In the genomic region with DNA sequence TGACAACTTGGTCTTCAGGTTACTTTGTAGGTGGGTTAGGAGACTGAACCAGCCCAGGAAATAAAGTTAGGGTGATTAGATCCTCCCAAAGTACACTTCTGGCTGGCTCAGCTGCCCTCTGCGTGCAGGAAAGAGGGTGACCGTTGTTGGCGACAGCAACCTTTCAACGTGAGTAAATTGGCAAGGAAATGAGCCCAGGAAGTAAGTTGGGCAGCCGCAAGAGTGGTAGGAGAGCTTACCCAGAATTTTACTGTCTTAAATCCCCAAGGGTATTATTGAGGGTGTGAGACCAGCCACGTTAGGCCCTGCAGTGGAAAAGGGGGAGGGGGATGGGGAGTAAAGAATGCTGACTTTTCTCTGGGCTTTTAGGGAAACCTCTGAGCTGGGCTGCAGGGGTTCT, we compare ENCODE assay signal across 8 cellular contexts. TPM values are rescaled to one million over a fixed set of nuclear protein-coding genes. Genes with fewer than 3 reads are reported as not detected.
DNase-seq lines count a peak whose midpoint lies in the region; ATAC-seq, FAIRE-seq and TF ChIP-seq lines count a peak whose summit lies in the region.

No MANE protein-coding gene starts in this region.

- H3K9ac ChIP-seq in liver (ENCODE audit: low read depth in 1 of 2, low read length in 2 of 2), result peak overlapping the region; percentile 81 to 95
- no peak overlapping the region for H3K9ac ChIP-seq in HepG2 (ENCODE audit: insufficient read depth, low read depth, low read length)
- H3K9ac ChIP-seq in stomach smooth muscle (ENCODE audit: low read length in 2 of 2), result peak overlapping the region in 1 of 2 donors; percentile 73

- no peak overlapping the region for H2AFZ ChIP-seq in HepG2 (ENCODE audit: low read length)

- intact Hi-C loops in HepG2 (cut with micrococcal nuclease; ENCODE audit: unreplicated experiment), result no loop called here

- TF ChIP-seq RAD21 in liver (IDR thresholded peaks at IDR 0.05) (peak in 1 of 2 donors; percentile 33), HepG2 (CRISPR knock-in tag; IDR thresholded peaks at IDR 0.05) (no peak)

- no peaks in the 10 kb centered on the region for H3K36me3 ChIP-seq in liver (ENCODE audit: control insufficient read depth in 4 of 4, insufficient read depth in 3 of 4, low read depth in 1 of 4, low read length in 3 of 4)
- no peaks in the 10 kb centered on the region for H3K36me3 ChIP-seq in HepG2 (replicated peaks in 1 of 2; ENCODE audit: control insufficient read depth in 1 of 2, insufficient read depth in 2 of 2, low read length in 2 of 2)
- H3K36me3 ChIP-seq in stomach smooth muscle (ENCODE audit: control insufficient read depth in 2 of 2, insufficient read depth in 2 of 2, low read length in 2 of 2), result no peaks in the 10 kb centered on the region

- CTCF ChIA-PET in HepG2 (lab: Yijun Ruan, JAX; ENCODE audit: low intra/inter-chr PET ratio, low total read pairs), result no interaction called here

- FAIRE-seq in HepG2 (lab: Jason Lieb, UNC), result no peak

- ATAC-seq in HepG2 (no peak), HG02759 (IDR thresholded peaks at IDR 0.05; ENCODE audit: unreplicated experiment) (no peak)

- H3K27ac ChIP-seq in liver (ENCODE audit: low read depth in 1 of 2, low read length in 2 of 2) (peak overlapping the region; percentile 83 to 89), HepG2 (ENCODE audit: extremely low read length, insufficient read depth, low read length) (no peak overlapping the region), stomach smooth muscle (ENCODE audit: low read length) (peak overlapping the region; percentile 64)

- POLR2A ChIA-PET in HepG2 (lab: Yijun Ruan, JAX), result no interaction called here

- 10% methylated on average over 6 of the region's 6 CpGs for WGBS in liver
- WGBS in HepG2 (ENCODE audit: low lambda C conversion rate), result 46% methylated on average over 6 of the region's 6 CpGs

- no TSS peak for BruUV-seq in HepG2 (replicated peaks; lab: Mats Ljungman, UMichigan)

- DNase-seq in HepG2 (ENCODE audit: low spot score) (no peak), activated T-helper 1 cell treated with Interleukin-2 at 50 U/mL for 16 hours (ENCODE audit: low read depth) (peak; percentile 23), mesenteric fat pad (ENCODE audit: low spot score) (peak; percentile 37), NCI-H1092 treated with DMSO at 0.1 percent for 48 hours (lab: John Stamatoyannopoulos, UW) (no peak), SIG-M5 (lab: John Stamatoyannopoulos, UW) (no peak)

- TF ChIP-seq CTCF in liver (IDR thresholded peaks at IDR 0.05; ENCODE audit: low read depth, low read length, missing input control) (no peak), HepG2 (CRISPR knock-in tag; IDR thresholded peaks at IDR 0.05) (no peak)

- no peak for TF ChIP-seq EP300 in HepG2 (IDR thresholded peaks at IDR 0.05; ENCODE audit: low read depth in 2 of 2, low read length in 2 of 2)
- no peak for TF ChIP-seq EP300 in HepG2 (CRISPR knock-in tag; IDR thresholded peaks at IDR 0.05; ENCODE audit: borderline replicate concordance)

- H3K4me2 ChIP-seq in HepG2 (ENCODE audit: low read depth, low read length), result no peak overlapping the region

- no peaks in the 10 kb centered on the region for H4K20me1 ChIP-seq in HepG2 (ENCODE audit: insufficient read depth, low read length)

- H3K27me3 ChIP-seq in liver (ENCODE audit: control insufficient read depth in 4 of 4, insufficient read depth in 4 of 4, low read length in 3 of 4) (no peaks in the 10 kb centered on the region), HepG2 (ENCODE audit: control insufficient read depth in 1 of 2, insufficient read depth in 2 of 2, low read length in 2 of 2) (peaks cover 5 to 22% of the 10 kb centered on the region in 2 experiments; a peak in 4 of 5 replicates), stomach smooth muscle (ENCODE audit: control insufficient read depth in 1 of 2, insufficient read depth in 2 of 2, low read length in 2 of 2) (no peaks in the 10 kb centered on the region)

- H3K4me3 ChIP-seq in liver (ENCODE audit: low read depth in 1 of 3, low read length in 3 of 3) (peak overlapping the region; percentile 76 to 94 (median 90)), HepG2 (replicated peaks in 1 of 3; ENCODE audit: insufficient read depth in 1 of 3, low read depth in 2 of 3, low read length in 3 of 3) (no peak overlapping the region), stomach smooth muscle (ENCODE audit: low read length in 2 of 2) (peak overlapping the region; percentile 90 to 95)

- no peak for TF ChIP-seq POLR2A in HepG2 (IDR thresholded peaks at IDR 0.05; ENCODE audit: insufficient read depth in 1 of 2, low read depth in 2 of 2, low read length in 2 of 2)

- H3K4me1 ChIP-seq in liver (ENCODE audit: control insufficient read depth in 4 of 4, insufficient read depth in 4 of 4, low read length in 3 of 4) (peaks cover 1 to 19% (median 10%) of the 10 kb centered on the region in 4 donors), HepG2 (ENCODE audit: insufficient read depth, low read length) (peaks cover 18% of the 10 kb centered on the region; the same call in 1 of the 2 replicates), stomach smooth muscle (ENCODE audit: control insufficient read depth, insufficient read depth, low read length) (peaks cover 35% of the 10 kb centered on the region)

- no peaks in the 10 kb centered on the region for H3K9me3 ChIP-seq in liver (ENCODE audit: control insufficient read depth in 4 of 4, low read length in 3 of 4)
- no peaks in the 10 kb centered on the region for H3K9me3 ChIP-seq in HepG2 (ENCODE audit: low read length)
- H3K9me3 ChIP-seq in stomach smooth muscle (ENCODE audit: control insufficient read depth in 2 of 2, low read length in 2 of 2), result no peaks in the 10 kb centered on the region

- in situ Hi-C loops in HepG2 (cut with HindIII; ENCODE audit: extremely low pct_ligation_motif_present, low pct_unique_long_range_greater_than_20kb), result no loop called here

- no peaks in the 10 kb centered on the region for H3K79me2 ChIP-seq in HepG2 (ENCODE audit: insufficient read depth, low read length)

TF ChIP-seq in liver, 16 proteins besides CTCF, POLR2A, EP300 and RAD21:
- TF ChIP-seq YY1 (IDR thresholded peaks at IDR 0.05), result no peak
- TF ChIP-seq GABPA (IDR thresholded peaks at IDR 0.05 in 1 of 2, conservative IDR thresholded peaks at IDR 0.05 in 1 of 2), result peak in 1 of 2 donors; percentile 27
- TF ChIP-seq, protein P1, sequence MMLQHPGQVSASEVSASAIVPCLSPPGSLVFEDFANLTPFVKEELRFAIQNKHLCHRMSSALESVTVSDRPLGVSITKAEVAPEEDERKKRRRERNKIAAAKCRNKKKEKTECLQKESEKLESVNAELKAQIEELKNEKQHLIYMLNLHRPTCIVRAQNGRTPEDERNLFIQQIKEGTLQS (IDR thresholded peaks at IDR 0.05), result no peak
- peak in 1 of 2 donors; percentile 9 for TF ChIP-seq HNF4A (conservative IDR thresholded peaks at IDR 0.05)

TF ChIP-seq in HepG2, 621 proteins besides CTCF, POLR2A, EP300 and RAD21 (continues in another document):
- TF ChIP-seq, protein P2, sequence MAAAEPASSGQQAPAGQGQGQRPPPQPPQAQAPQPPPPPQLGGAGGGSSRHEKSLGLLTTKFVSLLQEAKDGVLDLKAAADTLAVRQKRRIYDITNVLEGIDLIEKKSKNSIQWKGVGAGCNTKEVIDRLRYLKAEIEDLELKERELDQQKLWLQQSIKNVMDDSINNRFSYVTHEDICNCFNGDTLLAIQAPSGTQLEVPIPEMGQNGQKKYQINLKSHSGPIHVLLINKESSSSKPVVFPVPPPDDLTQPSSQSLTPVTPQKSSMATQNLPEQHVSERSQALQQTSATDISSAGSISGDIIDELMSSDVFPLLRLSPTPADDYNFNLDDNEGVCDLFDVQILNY (CRISPR knock-in tag; conservative IDR thresholded peaks at IDR 0.05), result no peak
- TF ChIP-seq ZNF260 (CRISPR knock-in tag; IDR thresholded peaks at IDR 0.05; ENCODE audit: borderline replicate concordance, low read depth) (no peak), ZNF577 (CRISPR knock-in tag; IDR thresholded peaks at IDR 0.05; ENCODE audit: borderline replicate concordance, low read depth) (no peak), ZNF543 (CRISPR knock-in tag; IDR thresholded peaks at IDR 0.05) (no peak), ZNF331 (CRISPR knock-in tag; IDR thresholded peaks at IDR 0.05) (no peak)
- TF ChIP-seq, protein P3, sequence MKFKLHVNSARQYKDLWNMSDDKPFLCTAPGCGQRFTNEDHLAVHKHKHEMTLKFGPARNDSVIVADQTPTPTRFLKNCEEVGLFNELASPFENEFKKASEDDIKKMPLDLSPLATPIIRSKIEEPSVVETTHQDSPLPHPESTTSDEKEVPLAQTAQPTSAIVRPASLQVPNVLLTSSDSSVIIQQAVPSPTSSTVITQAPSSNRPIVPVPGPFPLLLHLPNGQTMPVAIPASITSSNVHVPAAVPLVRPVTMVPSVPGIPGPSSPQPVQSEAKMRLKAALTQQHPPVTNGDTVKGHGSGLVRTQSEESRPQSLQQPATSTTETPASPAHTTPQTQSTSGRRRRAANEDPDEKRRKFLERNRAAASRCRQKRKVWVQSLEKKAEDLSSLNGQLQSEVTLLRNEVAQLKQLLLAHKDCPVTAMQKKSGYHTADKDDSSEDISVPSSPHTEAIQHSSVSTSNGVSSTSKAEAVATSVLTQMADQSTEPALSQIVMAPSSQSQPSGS (CRISPR knock-in tag; IDR thresholded peaks at IDR 0.05), result no peak

RNA-seq across cellular contexts. Expression of a gene that starts 1.6 kb away (rescaled TPM):
- total RNA-seq in liver (100 to 1,000 TPM in 1 of 2 donors, 1 to 10 TPM in 1; 4.3 to 200 TPM), HepG2 (2016; rRNA removed; fragmentation: Illumina TruSeq; extraction: Trizol) (0.02 and 0.04 TPM in 2 replicates), mesenteric fat pad (2.5 TPM)
- polyA plus RNA-seq in liver (1 to 10 TPM; 1.1 to 5.3 TPM), HepG2 (2011; rRNA removed) (0.30 and 0.38 TPM in 2 replicates)
- not detected in 2 replicates for total RNA-seq in HepG2 (2016; cell fraction: cytosol; rRNA removed; fragmentation: Illumina TruSeq; extraction: Trizol; ENCODE audit: low read depth)
- 0.04 TPM in 1 of 2 replicates, not detected in the other for total RNA-seq in HepG2 (2016; cell fraction: insoluble cytoplasmic fraction; rRNA removed; fragmentation: Illumina TruSeq; extraction: Trizol)
- total RNA-seq in HepG2 (2016; cell fraction: membrane; rRNA removed; fragmentation: Illumina TruSeq; extraction: Trizol), result 0.03 TPM in 1 of 2 replicates, not detected in the other
- 0.06 TPM in 1 of 2 replicates, not detected in the other for total RNA-seq in HepG2 (2016; cell fraction: nucleus; rRNA removed; fragmentation: Illumina TruSeq; extraction: Trizol)
- 0.28 and 0.33 TPM in 2 replicates for polyA plus RNA-seq in HepG2 (2011; cell fraction: cytosol; rRNA removed)
- 0.26 and 0.35 TPM in 2 replicates for polyA plus RNA-seq in HepG2 (2011; cell fraction: nucleus; rRNA removed)
- 0.05 and 0.21 TPM in 2 replicates for polyA plus RNA-seq in HepG2 (2012)
- polyA plus RNA-seq in HepG2 (2016; cell fraction: cytosol; fragmentation: Illumina TruSeq; extraction: Trizol; ENCODE audit: low read depth), result not detected in 2 replicates
- polyA plus RNA-seq in HepG2 (2016; cell fraction: insoluble cytoplasmic fraction; fragmentation: Illumina TruSeq; extraction: Trizol; ENCODE audit: low read depth), result 0.03 and 0.04 TPM in 2 replicates
- polyA plus RNA-seq in HepG2 (2016; cell fraction: membrane; fragmentation: Illumina TruSeq; extraction: Trizol; ENCODE audit: low read depth), result not detected in 2 replicates
- not detected in 2 replicates for polyA plus RNA-seq in HepG2 (2016; cell fraction: nucleus; fragmentation: Illumina TruSeq; extraction: Trizol; ENCODE audit: insufficient read depth, low read depth)
- polyA minus RNA-seq in HepG2 (2011; rRNA and poly(A)+ RNA removed; ENCODE audit: low replicate concordance), result 1.3 and 2.5 TPM in 2 replicates
- polyA minus RNA-seq in HepG2 (2011; cell fraction: cytosol; rRNA and poly(A)+ RNA removed), result 0.88 and 0.99 TPM in 2 replicates
- 1.3 and 1.4 TPM in 2 replicates for polyA minus RNA-seq in HepG2 (2011; cell fraction: nucleus; rRNA and poly(A)+ RNA removed)

Comparison
In these comparisons a context has a peak if more than half of its experiments do, and no peak if none do; other contexts are left out.
1. H3K4me3 ChIP-seq: peak in liver (3 of 3) and stomach smooth muscle (2 of 2); none in HepG2 (0 of 3).
2. DNase-seq: peak in activated T-helper 1 cell treated with Interleukin-2 at 50 U/mL for 16 hours (single experiment) and mesenteric fat pad (single experiment); none in HepG2 (single experiment), NCI-H1092 treated with DMSO at 0.1 percent for 48 hours (single experiment) and SIG-M5 (single experiment).